28 cellular contexts compared by ENCODE assay signal in the genomic region with DNA sequence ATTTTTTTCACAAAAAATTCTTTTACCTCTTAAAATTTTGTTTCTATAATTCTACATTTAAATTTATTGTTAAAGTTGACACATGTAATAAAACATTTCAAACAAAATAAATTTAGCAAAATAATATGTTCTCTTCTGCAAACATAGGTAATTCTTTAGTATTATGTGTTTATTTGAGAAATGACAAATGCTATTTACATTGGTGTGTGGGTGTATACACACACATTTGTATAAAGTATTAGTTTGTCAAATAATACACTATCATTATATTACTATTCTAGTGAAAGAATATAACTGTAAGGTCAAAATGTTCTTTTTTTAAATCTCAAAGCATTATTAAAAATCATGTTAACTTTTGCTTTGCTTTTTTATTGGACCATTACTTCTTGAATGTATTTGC.
"Had no signal": no experiment of that assay in that cellular context is flagged by ENCODE, and none has a peak within 500 bp of the region (broad histone marks: within the 10 kb centered on the region; RNA-seq: fewer than 3 reads in every experiment).

No MANE protein-coding gene starts in this region.

- H3K36me3 Mint-ChIP-seq: mesothelial cell of epicardium; naive B cell; neural progenitor cell; stimulated activated naive B cell treated with anti-CD40 and anti-IgM and Interleukin-4, amounts not matched to agents 10 μg/mL and 1 μg/mL and 100 μg/mL, for 72 hours had no signal

- H3K27me3 ChIP-seq: neural progenitor cell, neutrophil, right atrium auricular region, right lobe of liver, stomach, testis, thyroid gland, transverse colon, upper lobe of left lung, vagina had no signal

- H3K4me3 ChIP-seq: left ventricle myocardium inferior, lung, neural progenitor cell, right atrium auricular region, right lobe of liver, stomach, testis, thyroid gland, transverse colon, upper lobe of left lung, vagina had no signal

- H3K4me2 ChIP-seq: neural progenitor cell had no signal

- H2AFZ ChIP-seq: neural progenitor cell had no signal

- DNase-seq: hippocampal formation; immature natural killer cell; islet precursor cell; left ventricle myocardium inferior; mesendoderm; naive B cell; natural killer cell; nephron progenitor cell; occipital lobe; right lobe of liver; stimulated activated CD4-positive, alpha-beta T cell treated with anti-CD3 and anti-CD28 coated beads, Interleukin-12 subunit alpha, Interleukin-12 subunit beta, amount 100 ng/mL, for 4 hours; stimulated activated CD4-positive, alpha-beta T cell treated with anti-CD3 and anti-CD28 coated beads, Interleukin-15, amount 100 ng/mL, for 24 hours; stimulated activated CD4-positive, alpha-beta T cell treated with anti-CD3 and anti-CD28 coated beads, Interleukin-2, amount 100 ng/mL, for 24 hours; stimulated activated CD4-positive, alpha-beta T cell treated with anti-CD3 and anti-CD28 coated beads, Interleukin-4, amount 100 ng/mL, for 1 hour; stimulated activated naive B cell treated with anti-CD40 and anti-IgM and Interleukin-4, amounts not matched to agents 10 μg/mL and 1 μg/mL and 100 μg/mL, for 72 hours; stimulated activated naive CD8-positive, alpha-beta T cell treated with anti-CD3 and anti-CD28 coated beads, Interleukin-15, Interleukin-2, amounts not matched to agents 100 U/mL and 50 U/mL, for 24 hours; stomach; testis; thyroid gland; transverse colon; upper lobe of left lung had no signal

- H3K4me1 Mint-ChIP-seq: immature natural killer cell; mesothelial cell of epicardium; naive B cell; natural killer cell; nephron progenitor cell; neural progenitor cell; stimulated activated naive B cell treated with anti-CD40 and anti-IgM and Interleukin-4, amounts not matched to agents 10 μg/mL and 1 μg/mL and 100 μg/mL, for 72 hours had no signal

- H3K36me3 ChIP-seq: left ventricle myocardium inferior, neural progenitor cell, neutrophil, right atrium auricular region, right lobe of liver, stomach, thyroid gland, transverse colon, upper lobe of left lung, vagina had no signal

- H3K9me3 ChIP-seq: left ventricle myocardium inferior, neutrophil, right atrium auricular region, right lobe of liver, stomach, testis, thyroid gland, upper lobe of left lung, vagina had no signal

- ATAC-seq: natural killer cell; right lobe of liver; stimulated activated naive B cell treated with anti-CD40 and anti-IgM and Interleukin-4, amounts not matched to agents 10 μg/mL and 1 μg/mL and 100 μg/mL, for 72 hours; stimulated activated naive CD8-positive, alpha-beta T cell treated with anti-CD3 and anti-CD28 coated beads, Interleukin-15, Interleukin-2, amounts not matched to agents 100 U/mL and 50 U/mL, for 24 hours had no signal

- H3K27me3 Mint-ChIP-seq: naive B cell; progenitor cell of endocrine pancreas; stimulated activated naive B cell treated with anti-CD40 and anti-IgM and Interleukin-4, amounts not matched to agents 10 μg/mL and 1 μg/mL and 100 μg/mL, for 72 hours had no signal

- H3K9ac ChIP-seq: neural progenitor cell had no signal

- H3K27ac Mint-ChIP-seq: immature natural killer cell; mesothelial cell of epicardium; naive B cell; natural killer cell; neural progenitor cell; progenitor cell of endocrine pancreas; stimulated activated naive B cell treated with anti-CD40 and anti-IgM and Interleukin-4, amounts not matched to agents 10 μg/mL and 1 μg/mL and 100 μg/mL, for 72 hours had no signal

- H3K27ac ChIP-seq: left ventricle myocardium inferior, neural progenitor cell, neutrophil, right atrium auricular region, right lobe of liver, stomach, testis, thyroid gland, transverse colon, upper lobe of left lung, vagina had no signal

- H3K4me3 Mint-ChIP-seq: immature natural killer cell; mesothelial cell of epicardium; naive B cell; natural killer cell; nephron progenitor cell; neural progenitor cell; stimulated activated naive B cell treated with anti-CD40 and anti-IgM and Interleukin-4, amounts not matched to agents 10 μg/mL and 1 μg/mL and 100 μg/mL, for 72 hours had no signal

- H3K9me3 Mint-ChIP-seq: mesothelial cell of epicardium, nephron progenitor cell, neural progenitor cell had no signal

- H3K4me1 ChIP-seq: left ventricle myocardium inferior, neural progenitor cell, right atrium auricular region, right lobe of liver, stomach, testis, thyroid gland, transverse colon, upper lobe of left lung, vagina had no signal
